13 cellular contexts compared by ENCODE assay signal in genomic region chr19:6610934-6611370, GRCh38. TPM values are rescaled to one million over a fixed set of nuclear protein-coding genes. Genes with fewer than 3 reads are reported as not detected.
DNase-seq lines count a peak whose midpoint lies in the region; ATAC-seq and TF ChIP-seq lines count a peak whose summit lies in the region.
"Had no signal": no experiment of that assay in that cellular context is flagged by ENCODE, and none has a peak within 500 bp of the region (broad histone marks: within the 10 kb centered on the region; RNA-seq: fewer than 3 reads in every experiment).

No MANE protein-coding gene starts in this region.

- no peaks in the 10 kb centered on the region for H3K79me1 ChIP-seq in IMR-90 (ENCODE audit: low read depth in 1 of 2, low read length in 2 of 2)

- H3K27ac ChIP-seq in IMR-90 (ENCODE audit: insufficient read depth, low read length) (no peak overlapping the region), mammary epithelial cell (ENCODE audit: insufficient read depth, low read depth, low read length) (peak overlapping the region; percentile 85), left lung (no peak overlapping the region)
- H3K27ac ChIP-seq: testis had no signal

- intact Hi-C loops in IMR-90 (cut with micrococcal nuclease) (no loop called here), mammary epithelial cell (cut with micrococcal nuclease) (loop anchor here (1.0 kb wide), 2 partner anchors 81 to 95 kb away; no protein-coding TSS in a partner anchor), left lung (cut with DNase I) (no loop called here)
- intact Hi-C loops in activated naive CD4-positive, alpha-beta T cell treated with anti-CD3 and anti-CD28 coated beads for 36 hours (cut with micrococcal nuclease), result no loop called here

- H3K23ac ChIP-seq in IMR-90 (ENCODE audit: low read depth, low read length), result no peak overlapping the region

- H3K14ac ChIP-seq in IMR-90 (replicated peaks; ENCODE audit: low read depth, low read length), result no peak overlapping the region

- no peak overlapping the region for H2BK20ac ChIP-seq in IMR-90 (ENCODE audit: low read depth, low read length)

- no peak overlapping the region for H2AK5ac ChIP-seq in IMR-90 (ENCODE audit: low read depth, low read length)

- POLR2A ChIA-PET in IMR-90 (lab: Charles Lee; ENCODE audit: unreplicated experiment), result no interaction called here

- BruUV-seq in IMR-90 (replicated peaks; lab: Mats Ljungman, UMichigan) (no TSS peak), mammary epithelial cell (replicated peaks; lab: Mats Ljungman, UMichigan) (no TSS peak)

- H2AK9ac ChIP-seq in IMR-90 (replicated peaks; ENCODE audit: low read depth, low read length, poor library complexity), result no peak overlapping the region

- no peak overlapping the region for H3K4me3 Mint-ChIP-seq in activated naive CD4-positive, alpha-beta T cell treated with anti-CD3 and anti-CD28 coated beads for 36 hours
- H3K4me3 Mint-ChIP-seq: nephron had no signal

- TF ChIP-seq POLR2A in IMR-90 (IDR thresholded peaks at IDR 0.05; ENCODE audit: low read depth, low read length), result no peak
- no peak for TF ChIP-seq POLR2A in erythroblast (IDR thresholded peaks at IDR 0.05; ENCODE audit: low read length)

- no peak overlapping the region for H3K4ac ChIP-seq in IMR-90 (ENCODE audit: low read depth, low read length)

- H2BK120ac ChIP-seq in IMR-90 (ENCODE audit: low read depth, low read length), result no peak overlapping the region

- no peaks in the 10 kb centered on the region for H3K9me3 Mint-ChIP-seq in activated naive CD4-positive, alpha-beta T cell treated with anti-CD3 and anti-CD28 coated beads for 36 hours

- no peak overlapping the region for H4K91ac ChIP-seq in IMR-90 (ENCODE audit: insufficient read depth, low read depth, low read length)

- DNase-seq in AG09319 (ENCODE audit: extremely low read depth, low read depth), result peak; percentile 90
- peak; percentile 49 for DNase-seq in IMR-90
- DNase-seq in mammary epithelial cell, result peak; percentile 90
- DNase-seq in left lung, result no peak
- DNase-seq in DMS53 (lab: John Stamatoyannopoulos, UW), result no peak
- DNase-seq in activated naive CD4-positive, alpha-beta T cell treated with anti-CD3 and anti-CD28 coated beads for 36 hours, result no peak
- no peak for DNase-seq in erythroblast (lab: John Stamatoyannopoulos, UW)
- DNase-seq: activated CD8-positive, alpha-beta memory T cell treated with anti-CD3 and anti-CD28 coated beads, Interleukin-2, amount 50 U/mL, for 48 hours; caudate nucleus; stimulated activated CD4-positive, alpha-beta T cell treated with anti-CD3 and anti-CD28 coated beads, Interleukin-4, amount 100 ng/mL, for 1 hour; testis had no signal

- dilution Hi-C loops in IMR-90 (cut with HindIII; ENCODE audit: low sequenced_read_pairs, unreplicated experiment), result no loop called here
- dilution Hi-C loops in mammary epithelial cell (cut with HindIII; ENCODE audit: low sequenced_read_pairs), result no loop called here

- no peak overlapping the region for H3K18ac ChIP-seq in IMR-90 (ENCODE audit: low read depth, low read length)

- peak; percentile 79 for ATAC-seq in IMR-90 (ENCODE audit: low read depth)
- ATAC-seq in left lung, result peak; percentile 46
- ATAC-seq in HG02571 (IDR thresholded peaks at IDR 0.05; ENCODE audit: unreplicated experiment), result no peak

- no peak overlapping the region for H4K5ac ChIP-seq in IMR-90 (ENCODE audit: low read depth, low read length)

- no peaks in the 10 kb centered on the region for H3K9me1 ChIP-seq in IMR-90 (ENCODE audit: insufficient read depth, low read length)

- peaks cover 12% of the 10 kb centered on the region for H3K4me1 Mint-ChIP-seq in activated naive CD4-positive, alpha-beta T cell treated with anti-CD3 and anti-CD28 coated beads for 36 hours (ENCODE audit: low read depth)

- TF ChIP-seq CTCF in AG09319 (IDR thresholded peaks at IDR 0.05; ENCODE audit: low read depth, low read length) (no peak), IMR-90 (conservative IDR thresholded peaks at IDR 0.05; ENCODE audit: low read depth, low read length) (no peak), mammary epithelial cell (conservative IDR thresholded peaks at IDR 0.05 in 1 of 2, IDR thresholded peaks at IDR 0.05 in 1 of 2; ENCODE audit: extremely low read depth in 1 of 2, insufficient read depth in 1 of 2, low read depth in 1 of 2, low read length in 2 of 2) (no peak), left lung (IDR thresholded peaks at IDR 0.05) (no peak)

- no peak overlapping the region for H4K8ac ChIP-seq in IMR-90 (ENCODE audit: low read depth in 2 of 2, low read length in 2 of 2)

- no peak overlapping the region for H2BK5ac ChIP-seq in IMR-90 (ENCODE audit: low read depth, low read length, poor library complexity, severe bottlenecking)

- no peaks in the 10 kb centered on the region for H3K27me3 ChIP-seq in IMR-90 (ENCODE audit: control insufficient read depth, insufficient read depth, low read length)
- no peaks in the 10 kb centered on the region for H3K27me3 ChIP-seq in mammary epithelial cell (ENCODE audit: insufficient read depth, low read length)
- peaks cover 0 to 60% of the 10 kb centered on the region in 2 donors for H3K27me3 ChIP-seq in left lung
- H3K27me3 ChIP-seq: testis had no signal

- no peak overlapping the region for H3K56ac ChIP-seq in IMR-90 (ENCODE audit: extremely low read depth, insufficient read depth, low read length)

- H3K9ac ChIP-seq in IMR-90 (ENCODE audit: low read depth, low read length) (no peak overlapping the region), mammary epithelial cell (ENCODE audit: insufficient read depth, low read length) (peak overlapping the region; percentile 65)

- H3K36me3 Mint-ChIP-seq in activated naive CD4-positive, alpha-beta T cell treated with anti-CD3 and anti-CD28 coated beads for 36 hours (ENCODE audit: low read depth), result no peaks in the 10 kb centered on the region

- H3K9me3 ChIP-seq in IMR-90 (ENCODE audit: control insufficient read depth, insufficient read depth, low read length) (no peaks in the 10 kb centered on the region), mammary epithelial cell (replicated peaks; ENCODE audit: insufficient read depth, low read length) (no peaks in the 10 kb centered on the region), left lung (no peaks in the 10 kb centered on the region)
- H3K9me3 ChIP-seq: testis had no signal

- CTCF ChIA-PET in IMR-90 (lab: Yijun Ruan, JAX) (no interaction called here), mammary epithelial cell (lab: Charles Lee; ENCODE audit: low non-redundant PET) (no interaction called here)
- CTCF ChIA-PET in activated naive CD4-positive, alpha-beta T cell treated with anti-CD3 and anti-CD28 coated beads for 36 hours (lab: Charles Lee), result no interaction called here

- no peak overlapping the region for H2AFZ ChIP-seq in IMR-90 (replicated peaks; ENCODE audit: low read length, poor library complexity)
- H2AFZ ChIP-seq in mammary epithelial cell (ENCODE audit: low read depth, low read length), result peak overlapping the region; percentile 57

- H3K27me3 Mint-ChIP-seq in activated naive CD4-positive, alpha-beta T cell treated with anti-CD3 and anti-CD28 coated beads for 36 hours (ENCODE audit: low read depth), result peaks cover 20% of the 10 kb centered on the region

- H3K36me3 ChIP-seq in IMR-90 (ENCODE audit: control insufficient read depth, insufficient read depth, low read length), result no peaks in the 10 kb centered on the region
- H3K36me3 ChIP-seq in mammary epithelial cell (ENCODE audit: insufficient read depth, low read length), result no peaks in the 10 kb centered on the region
- H3K36me3 ChIP-seq in left lung, result no peaks in the 10 kb centered on the region

- no peaks in the 10 kb centered on the region for H4K20me1 ChIP-seq in IMR-90 (ENCODE audit: insufficient read depth, low read length)
- no peaks in the 10 kb centered on the region for H4K20me1 ChIP-seq in mammary epithelial cell (ENCODE audit: insufficient read depth, low read length)

- no peak overlapping the region for H2BK15ac ChIP-seq in IMR-90 (ENCODE audit: low read depth, low read length)

- H3K4me1 ChIP-seq in IMR-90 (ENCODE audit: control insufficient read depth, insufficient read depth, low read length), result peaks cover 2% of the 10 kb centered on the region; the same call in 1 of the 2 replicates
- peaks cover 20% of the 10 kb centered on the region for H3K4me1 ChIP-seq in mammary epithelial cell (ENCODE audit: insufficient read depth, low read length)
- no peaks in the 10 kb centered on the region for H3K4me1 ChIP-seq in left lung
- H3K4me1 ChIP-seq: testis had no signal

- no peak overlapping the region for H3K4me2 ChIP-seq in IMR-90 (ENCODE audit: low read depth, low read length)
- peak overlapping the region; percentile 63 for H3K4me2 ChIP-seq in mammary epithelial cell (ENCODE audit: insufficient read depth, low read depth, low read length)

- no peak overlapping the region for H3K4me3 ChIP-seq in IMR-90 (ENCODE audit: insufficient read depth, low read depth, low read length)
- peak overlapping the region in 1 of 3 experiments; percentile 0 for H3K4me3 ChIP-seq in mammary epithelial cell (replicated peaks in 1 of 3; ENCODE audit: insufficient read depth in 1 of 3, low read depth in 2 of 3, low read length in 3 of 3)
- H3K4me3 ChIP-seq in left lung, result no peak overlapping the region
- H3K4me3 ChIP-seq: testis had no signal

- in situ Hi-C loops in IMR-90 (cut with MboI; ENCODE audit: low sequenced_read_pairs), result no loop called here
- in situ Hi-C loops in mammary epithelial cell (cut with MboI; ENCODE audit: low sequenced_read_pairs in 2 of 2), result no loop called here

- no peaks in the 10 kb centered on the region for H3K79me2 ChIP-seq in mammary epithelial cell (ENCODE audit: insufficient read depth, low read length)

- no peak overlapping the region for H3K27ac Mint-ChIP-seq in activated naive CD4-positive, alpha-beta T cell treated with anti-CD3 and anti-CD28 coated beads for 36 hours
- H3K27ac Mint-ChIP-seq: nephron had no signal

- TF ChIP-seq RAD21 in IMR-90 (IDR thresholded peaks at IDR 0.05; ENCODE audit: low read length), result no peak

- 0% methylated on average over 2 of the region's 4 CpGs; no CpG with 5 or more reads in 1 of the 2 experiments for WGBS in IMR-90 (ENCODE audit: extremely low coverage in 2 of 2, insufficient read length in 1 of 2), 2 experiments
- 5% methylated on average over 4 of the region's 4 CpGs for WGBS in mammary epithelial cell (ENCODE audit: low coverage, missing lambda C conversion rate)

RNA-seq across cellular contexts. Expression of gene CD70, which starts 20.0 kb away (rescaled TPM):
- total RNA-seq in IMR-90 (2012; rRNA removed) (not detected in 2 replicates), mammary epithelial cell (1 to 10 TPM in 1 of 2 donors, not detected in 1; 4.4 TPM), left lung (under 1 TPM in 1 of 2 donors, not detected in 1; 0.42 TPM)
- polyA plus RNA-seq in IMR-90 (2012; rRNA removed) (not detected in 2 replicates), mammary epithelial cell (28.9 TPM)
- not detected in 2 replicates for polyA plus RNA-seq in IMR-90 (2012; cell fraction: cytosol; rRNA removed)
- not detected in 2 replicates for polyA plus RNA-seq in IMR-90 (2012; cell fraction: nucleus; rRNA removed; ENCODE audit: low replicate concordance)
- 15.4 TPM for polyA minus RNA-seq in mammary epithelial cell
- 1 to 10 TPM; 3.1 to 3.7 TPM for total RNA-seq in activated naive CD4-positive, alpha-beta T cell treated with anti-CD3 and anti-CD28 coated beads for 36 hours

RNA-seq across cellular contexts. Expression of gene TNFSF14, which starts 59.0 kb away (rescaled TPM):
- not detected in 2 replicates for total RNA-seq in IMR-90 (2012; rRNA removed)
- polyA plus RNA-seq in IMR-90 (2012; rRNA removed), result not detected in 2 replicates
- polyA plus RNA-seq in IMR-90 (2012; cell fraction: cytosol; rRNA removed), result not detected in 2 replicates
- polyA plus RNA-seq in IMR-90 (2012; cell fraction: nucleus; rRNA removed; ENCODE audit: low replicate concordance), result not detected in 2 replicates
- total RNA-seq in mammary epithelial cell, result under 1 TPM in 1 of 2 donors, not detected in 1; 0.16 TPM
- polyA plus RNA-seq in mammary epithelial cell, result not detected
- polyA minus RNA-seq in mammary epithelial cell, result not detected
- 1 to 10 TPM; 2.1 to 6.2 TPM for total RNA-seq in left lung
- 10 to 100 TPM; 13.1 to 14.5 TPM for total RNA-seq in activated naive CD4-positive, alpha-beta T cell treated with anti-CD3 and anti-CD28 coated beads for 36 hours

Comparison
In these comparisons a context has a peak if more than half of its experiments do, and no peak if none do; other contexts are left out.
1. DNase-seq: peak in AG09319 (single experiment), IMR-90 (single experiment) and mammary epithelial cell (single experiment); none in left lung (0 of 2), DMS53 (single experiment), activated naive CD4-positive, alpha-beta T cell treated with anti-CD3 and anti-CD28 coated beads for 36 hours (single experiment) and erythroblast (0 of 2).